ENCODE assay signal across 8 cellular contexts in the genomic region with DNA sequence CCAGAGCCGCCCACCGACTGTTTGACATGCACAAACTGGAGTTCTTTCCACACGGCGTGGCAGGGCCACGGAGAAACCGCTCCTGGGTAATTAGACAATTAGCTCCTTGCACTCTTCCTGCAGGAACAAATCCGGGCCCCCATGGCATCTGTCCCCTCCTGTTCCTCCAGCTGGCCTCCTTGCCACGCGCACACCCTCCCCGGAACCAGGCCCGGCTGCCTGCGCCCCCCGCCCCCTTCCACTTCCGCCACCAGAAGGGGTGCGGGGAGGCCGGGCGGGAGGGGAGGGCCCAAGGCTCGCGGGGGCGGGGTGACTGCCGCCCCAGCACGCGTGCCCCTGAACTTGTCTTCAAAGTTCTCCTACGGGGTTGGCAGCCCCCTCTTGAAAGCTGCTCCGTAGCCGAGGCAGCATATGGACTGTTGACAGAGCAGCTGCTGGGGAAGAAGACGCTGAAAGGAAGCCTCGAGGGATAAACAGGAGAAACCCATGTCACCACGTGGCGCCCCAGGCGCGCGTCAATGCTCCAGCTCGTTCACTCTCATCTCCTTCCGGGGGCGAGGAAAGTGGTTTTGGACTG.
A peak's percentile ranks its signal among the peaks of the same experiment; 100 is the strongest.
DNase-seq lines count a peak whose midpoint lies in the region; ATAC-seq and TF ChIP-seq lines count a peak whose summit lies in the region.

No MANE protein-coding gene starts in this region.

- no peak for TF ChIP-seq POLR2A in gastroesophageal sphincter (IDR thresholded peaks at IDR 0.05)
- TF ChIP-seq POLR2A in lower leg skin (IDR thresholded peaks at IDR 0.05) = no peak

- peaks cover 0 to 7% (median 0%) of the 10 kb centered on the region in 3 donors for H3K4me1 ChIP-seq in gastroesophageal sphincter

- H3K27ac ChIP-seq in gastroesophageal sphincter = peak overlapping the region in 1 of 4 donors; percentile 44

- H3K36me3 ChIP-seq in gastroesophageal sphincter = no peaks in the 10 kb centered on the region

- peaks cover 15% of the 10 kb centered on the region for H3K27me3 Mint-ChIP-seq in stimulated activated naive CD8-positive, alpha-beta T cell treated with anti-CD3 and anti-CD28 coated beads, Interleukin-15, amount 100 ng/mL, for 72 hours

- no peaks in the 10 kb centered on the region for H3K27me3 ChIP-seq in gastroesophageal sphincter

- H3K9me3 ChIP-seq in gastroesophageal sphincter = no peaks in the 10 kb centered on the region

- TF ChIP-seq CTCF in gastroesophageal sphincter (IDR thresholded peaks at IDR 0.05) (no peak), lower leg skin (IDR thresholded peaks at IDR 0.05) (no peak)

- peaks cover 6% of the 10 kb centered on the region for H3K4me1 Mint-ChIP-seq in stimulated activated naive CD8-positive, alpha-beta T cell treated with anti-CD3 and anti-CD28 coated beads, Interleukin-15, amount 100 ng/mL, for 72 hours

- H3K4me3 ChIP-seq in gastroesophageal sphincter (peak overlapping the region; percentile 31 to 40), lower leg skin (ENCODE audit: low read depth, poor library complexity, severe bottlenecking) (no peak overlapping the region)

- WGBS in gastroesophageal sphincter (ENCODE audit: low coverage in 1 of 2), 2 donors = 27 to 29% methylated on average over 8 to 13 of the region's 36 CpGs
- WGBS in lower leg skin, 2 donors = 49 to 67% methylated on average over 35 to 36 of the region's 36 CpGs

- intact Hi-C loops in lower leg skin (cut with DNase I; ENCODE audit: low total_unique reads) = no loop called here

- no peak for ATAC-seq in activated CD4-positive, CD25-positive, alpha-beta regulatory T cell treated with anti-CD3 and anti-CD28 coated beads, Interleukin-2, amount 50 U/mL, for 24 hours
- peak; percentile 30 for ATAC-seq in gastroesophageal sphincter
- ATAC-seq in stimulated activated naive CD8-positive, alpha-beta T cell treated with anti-CD3 and anti-CD28 coated beads, Interleukin-15, amount 100 ng/mL, for 72 hours = peak; percentile 63
- ATAC-seq in GM21390 (IDR thresholded peaks at IDR 0.05; ENCODE audit: unreplicated experiment) = no peak
- ATAC-seq in HG03045 (IDR thresholded peaks at IDR 0.05; ENCODE audit: unreplicated experiment) = no peak

- H3K27ac Mint-ChIP-seq in stimulated activated naive CD8-positive, alpha-beta T cell treated with anti-CD3 and anti-CD28 coated beads, Interleukin-15, amount 100 ng/mL, for 72 hours = no peak overlapping the region

- TF ChIP-seq EP300 in gastroesophageal sphincter (IDR thresholded peaks at IDR 0.05) = no peak

- no peaks in the 10 kb centered on the region for H3K9me3 Mint-ChIP-seq in stimulated activated naive CD8-positive, alpha-beta T cell treated with anti-CD3 and anti-CD28 coated beads, Interleukin-15, amount 100 ng/mL, for 72 hours

- no peak overlapping the region for H3K4me3 Mint-ChIP-seq in stimulated activated naive CD8-positive, alpha-beta T cell treated with anti-CD3 and anti-CD28 coated beads, Interleukin-15, amount 100 ng/mL, for 72 hours

- peak; percentile 35 for DNase-seq in activated CD4-positive, CD25-positive, alpha-beta regulatory T cell treated with anti-CD3 and anti-CD28 coated beads, Interleukin-2, amount 50 U/mL, for 72 hours
- peak; percentile 54 for DNase-seq in SK-N-DZ (ENCODE audit: low spot score)
- peak; percentile 5 to 22 for DNase-seq in stimulated activated naive CD8-positive, alpha-beta T cell treated with anti-CD3 and anti-CD28 coated beads, Interleukin-15, amount 100 ng/mL, for 72 hours
- no peak for DNase-seq in lower leg skin (ENCODE audit: low spot score in 2 of 2)

Comparison
In these comparisons a context has a peak if more than half of its experiments do, and no peak if none do; other contexts are left out.
1. DNase-seq: peak in activated CD4-positive, CD25-positive, alpha-beta regulatory T cell treated with anti-CD3 and anti-CD28 coated beads, Interleukin-2, amount 50 U/mL, for 72 hours (single experiment), SK-N-DZ (single experiment) and stimulated activated naive CD8-positive, alpha-beta T cell treated with anti-CD3 and anti-CD28 coated beads, Interleukin-15, amount 100 ng/mL, for 72 hours (2 of 2); none in lower leg skin (0 of 2).
2. ATAC-seq: peak in gastroesophageal sphincter (single experiment) and stimulated activated naive CD8-positive, alpha-beta T cell treated with anti-CD3 and anti-CD28 coated beads, Interleukin-15, amount 100 ng/mL, for 72 hours (single experiment); none in activated CD4-positive, CD25-positive, alpha-beta regulatory T cell treated with anti-CD3 and anti-CD28 coated beads, Interleukin-2, amount 50 U/mL, for 24 hours (0 of 2), GM21390 (single experiment) and HG03045 (single experiment).